In genomic region chr10:96129387-96130325, GRCh38 we compare ENCODE assay signal across 8 cellular contexts. TPM values are rescaled to one million over a fixed set of nuclear protein-coding genes. Genes with fewer than 3 reads are reported as not detected.
DNase-seq lines count a peak whose midpoint lies in the region; ATAC-seq and TF ChIP-seq lines count a peak whose summit lies in the region.

TSS of gene ZNF518A (plus strand) at chr10:96130297. CDS start at chr10:96156323, 26,026 bp downstream.

- POLR2A ChIA-PET in BJ (lab: Charles Lee): interaction anchor here (0.6 to 0.8 kb wide), 2 partner anchors 29 to 106 kb away, joined by 3 read pairs; no protein-coding TSS in a partner anchor

- no peaks in the 10 kb centered on the region for H3K36me3 ChIP-seq in BJ (ENCODE audit: control insufficient read depth, insufficient read depth, low read length)

- H3K36me3 Mint-ChIP-seq in activated CD4-positive, alpha-beta T cell treated with anti-CD3 and anti-CD28 coated beads, Interleukin-2, amount 10 ng/mL, durations not matched to agents 24 days and 14 days (ENCODE audit: low read depth): peaks cover 27% of the 10 kb centered on the region

- intact Hi-C loops in activated CD4-positive, alpha-beta T cell treated with anti-CD3 and anti-CD28 coated beads, Interleukin-2, amount 10 ng/mL, durations not matched to agents 24 days and 14 days (cut with micrococcal nuclease): loop anchor here (1.0 to 5.0 kb wide), 5 partner anchors 9 to 437 kb away; partner anchors contain the start of genes CC2D2B and TCTN3

- no peak for TF ChIP-seq CTCF in BJ (IDR thresholded peaks at IDR 0.05; ENCODE audit: insufficient read depth, low read depth, low read length)
- no peak for TF ChIP-seq CTCF in coronary artery (IDR thresholded peaks at IDR 0.05)

- ATAC-seq in HG03439 (IDR thresholded peaks at IDR 0.05; ENCODE audit: unreplicated experiment): peak; percentile 77

- H3K27me3 ChIP-seq in BJ (ENCODE audit: control insufficient read depth, insufficient read depth, low read length): no peaks in the 10 kb centered on the region

- H3K27ac Mint-ChIP-seq in activated CD4-positive, alpha-beta T cell treated with anti-CD3 and anti-CD28 coated beads, Interleukin-2, amount 10 ng/mL, durations not matched to agents 24 days and 14 days: peak within 1 kb of the TSS; percentile 98

- peak within 1 kb of the TSS; percentile 65 for H3K4me3 ChIP-seq in BJ (ENCODE audit: low read depth, low read length)
- H3K4me3 ChIP-seq in coronary artery: peak within 1 kb of the TSS; percentile 78

- peaks cover 15% of the 10 kb centered on the region for H3K9me3 Mint-ChIP-seq in activated CD4-positive, alpha-beta T cell treated with anti-CD3 and anti-CD28 coated beads, Interleukin-2, amount 10 ng/mL, durations not matched to agents 24 days and 14 days

- CTCF ChIA-PET in BJ (lab: Yijun Ruan, JAX): interaction anchor here (1.1 kb wide), 1 partner anchor 13 kb away, joined by 4 read pairs; no protein-coding TSS in a partner anchor

- peaks cover 28% of the 10 kb centered on the region for H3K27me3 Mint-ChIP-seq in activated CD4-positive, alpha-beta T cell treated with anti-CD3 and anti-CD28 coated beads, Interleukin-2, amount 10 ng/mL, durations not matched to agents 24 days and 14 days

- H3K4me1 Mint-ChIP-seq in activated CD4-positive, alpha-beta T cell treated with anti-CD3 and anti-CD28 coated beads, Interleukin-2, amount 10 ng/mL, durations not matched to agents 24 days and 14 days: peaks cover 23% of the 10 kb centered on the region

- peak within 1 kb of the TSS; percentile 79 to 94 for H3K27ac ChIP-seq in coronary artery

- H3K4me3 Mint-ChIP-seq in activated CD4-positive, alpha-beta T cell treated with anti-CD3 and anti-CD28 coated beads, Interleukin-2, amount 10 ng/mL, durations not matched to agents 24 days and 14 days: peak within 1 kb of the TSS; percentile 94

- peak; percentile 52 for DNase-seq in BJ (ENCODE audit: low read depth)
- DNase-seq in GM19238 (ENCODE audit: insufficient read length, low spot score): peak; percentile 69
- DNase-seq in NCI-H510A treated with DMSO at 0.1 percent for 48 hours (lab: John Stamatoyannopoulos, UW): peak; percentile 91
- DNase-seq in activated CD4-positive, alpha-beta T cell treated with anti-CD3 and anti-CD28 coated beads, Interleukin-2, amount 10 ng/mL, durations not matched to agents 24 days and 14 days: peak; percentile 96
- DNase-seq in coronary artery (ENCODE audit: low spot score): peak; percentile 95
- DNase-seq in left kidney (ENCODE audit: low read depth, low spot score): peak; percentile 98
- peak; percentile 90 for DNase-seq in stimulated activated CD4-positive, alpha-beta T cell treated with anti-CD3 and anti-CD28 coated beads, Interleukin-1b, Interleukin-23, amount 100 ng/mL, for 48 hours

RNA-seq across cellular contexts. Expression of gene ZNF518A, which starts in this region (rescaled TPM):
- polyA plus RNA-seq in BJ (2011; rRNA removed): 2.6 and 4.9 TPM in 2 replicates
- 3.4 and 4.0 TPM in 2 replicates for polyA minus RNA-seq in BJ (2011; rRNA and poly(A)+ RNA removed)
- 16.9 and 17.2 TPM in 2 replicates for total RNA-seq in activated CD4-positive, alpha-beta T cell treated with anti-CD3 and anti-CD28 coated beads, Interleukin-2, amount 10 ng/mL, durations not matched to agents 24 days and 14 days

Comparison
In these comparisons a context has a peak if more than half of its experiments do, and no peak if none do; other contexts are left out.
1. Peak in every context shown above with its lines: DNase-seq, ATAC-seq, H3K4me3 ChIP-seq and H3K27ac ChIP-seq.